In genomic region chr6:109458774-109459531, GRCh38 we compare ENCODE assay signal across 8 cellular contexts. TPM values are rescaled to one million over a fixed set of nuclear protein-coding genes. Genes with fewer than 3 reads are reported as not detected.
DNase-seq lines count a peak whose midpoint lies in the region; ATAC-seq and TF ChIP-seq lines count a peak whose summit lies in the region.

No MANE protein-coding gene starts in this region.

- H3K27ac Mint-ChIP-seq in activated B cell treated with CpG ODN at 0.5 μM for 24 hours = peak overlapping the region; percentile 83
- H3K27ac Mint-ChIP-seq in natural killer cell treated with Interleukin-12 subunit alpha and Interleukin-12 subunit beta and Interleukin-15 and Interleukin-18, amount 100 ng/mL, for 72 hours = peak overlapping the region in 1 of 2 donors; percentile 6

- H3K27me3 Mint-ChIP-seq in activated B cell treated with CpG ODN at 0.5 μM for 24 hours = no peaks in the 10 kb centered on the region
- H3K27me3 Mint-ChIP-seq in natural killer cell treated with Interleukin-12 subunit alpha and Interleukin-12 subunit beta and Interleukin-15 and Interleukin-18, amount 100 ng/mL, for 72 hours = peaks cover 0 to 4% of the 10 kb centered on the region in 2 donors

- no peak overlapping the region for H4K5ac ChIP-seq in mesendoderm (ENCODE audit: low read length)

- no CpG with 5 or more reads among the region's 5 CpGs for WGBS in mesendoderm (ENCODE audit: extremely low coverage, insufficient coverage, low lambda C conversion rate)

- H3K79me2 ChIP-seq in mesendoderm (ENCODE audit: control insufficient read depth, insufficient read depth, low read length) = no peaks in the 10 kb centered on the region

- peaks cover 63% of the 10 kb centered on the region for H3K4me1 Mint-ChIP-seq in activated B cell treated with CpG ODN at 0.5 μM for 24 hours
- peaks cover 26 to 36% of the 10 kb centered on the region in 2 donors for H3K4me1 Mint-ChIP-seq in natural killer cell treated with Interleukin-12 subunit alpha and Interleukin-12 subunit beta and Interleukin-15 and Interleukin-18, amount 100 ng/mL, for 72 hours (ENCODE audit: low read depth in 2 of 2)

- H2BK15ac ChIP-seq in mesendoderm (replicated peaks; ENCODE audit: low read depth) = no peak overlapping the region

- TF ChIP-seq CTCF in activated B cell treated with CpG ODN at 0.5 μM for 24 hours (IDR thresholded peaks at IDR 0.05) (no peak), right atrium auricular region (IDR thresholded peaks at IDR 0.05) (no peak), BE2C (IDR thresholded peaks at IDR 0.05; ENCODE audit: low read depth, low read length) (no peak)

- no peaks in the 10 kb centered on the region for H3K79me1 ChIP-seq in mesendoderm (ENCODE audit: low read length)

- H4K8ac ChIP-seq in mesendoderm (ENCODE audit: low read depth, low read length) = no peak overlapping the region

- intact Hi-C loops in activated B cell treated with CpG ODN at 0.5 μM for 24 hours (cut with micrococcal nuclease) = loop anchor here (1.0 to 10.0 kb wide), 5 partner anchors 9 to 1946 kb away; partner anchors contain the start of gene CDK19

- CTCF ChIA-PET in activated B cell treated with CpG ODN at 0.5 μM for 24 hours (lab: Charles Lee) = interaction anchor here (1.0 kb wide), 1 partner anchor 16 kb away, joined by 3 read pairs; no protein-coding TSS in a partner anchor

- POLR2A ChIA-PET in activated B cell treated with CpG ODN at 0.5 μM for 24 hours (lab: Charles Lee) = interaction anchor here (0.8 to 7.9 kb wide), 8 partner anchors 9 to 76 kb away, joined by 3 to 104 read pairs (median 4); partner anchors contain the start of genes CD164, PPIL6, SMPD2 and ZBTB24

- H3K27me3 ChIP-seq in right atrium auricular region (no peaks in the 10 kb centered on the region), BE2C (no peaks in the 10 kb centered on the region), mesendoderm (ENCODE audit: insufficient read depth, low read length, poor library complexity) (no peaks in the 10 kb centered on the region)

- H3K9me3 Mint-ChIP-seq in activated B cell treated with CpG ODN at 0.5 μM for 24 hours = no peaks in the 10 kb centered on the region
- no peaks in the 10 kb centered on the region for H3K9me3 Mint-ChIP-seq in natural killer cell treated with Interleukin-12 subunit alpha and Interleukin-12 subunit beta and Interleukin-15 and Interleukin-18, amount 100 ng/mL, for 72 hours

- H2BK5ac ChIP-seq in mesendoderm (ENCODE audit: low read length) = no peak overlapping the region

- H3K36me3 ChIP-seq in right atrium auricular region (peaks cover 15% of the 10 kb centered on the region), BE2C (peaks cover 18% of the 10 kb centered on the region), mesendoderm (ENCODE audit: control insufficient read depth, insufficient read depth, low read length) (peaks cover 3% of the 10 kb centered on the region)

- H3K27ac ChIP-seq in right atrium auricular region (no peak overlapping the region), mesendoderm (ENCODE audit: low read depth, low read length) (no peak overlapping the region)

- ATAC-seq in GM18502 (IDR thresholded peaks at IDR 0.05; ENCODE audit: poor library complexity, unreplicated experiment) (peak; percentile 34), HG03097 (IDR thresholded peaks at IDR 0.05; ENCODE audit: low FRiP score, unreplicated experiment) (peak; percentile 25), activated B cell treated with CpG ODN at 0.5 μM for 24 hours (ENCODE audit: low read depth) (peak; percentile 11)
- peak; percentile 64 to 77 for ATAC-seq in natural killer cell treated with Interleukin-12 subunit alpha and Interleukin-12 subunit beta and Interleukin-15 and Interleukin-18, amount 100 ng/mL, for 72 hours

- H3K4me1 ChIP-seq in right atrium auricular region (peaks cover 0 to 29% of the 10 kb centered on the region in 2 donors), BE2C (peaks cover under 1% of the 10 kb centered on the region; the same call in 1 of the 2 replicates), mesendoderm (ENCODE audit: control insufficient read depth, low read depth, low read length) (peaks cover 2% of the 10 kb centered on the region)

- H3K36me3 Mint-ChIP-seq in activated B cell treated with CpG ODN at 0.5 μM for 24 hours (ENCODE audit: low read depth) = peaks cover 32% of the 10 kb centered on the region
- H3K36me3 Mint-ChIP-seq in natural killer cell treated with Interleukin-12 subunit alpha and Interleukin-12 subunit beta and Interleukin-15 and Interleukin-18, amount 100 ng/mL, for 72 hours = peaks cover 7% of the 10 kb centered on the region

- no peak overlapping the region for H2AK5ac ChIP-seq in mesendoderm (ENCODE audit: low read length)

- no peak overlapping the region for H3K9ac ChIP-seq in mesendoderm (ENCODE audit: low read length)

- H3K4me3 ChIP-seq in right atrium auricular region (no peak overlapping the region), BE2C (ENCODE audit: low read depth, low read length) (no peak overlapping the region), mesendoderm (ENCODE audit: low read length) (no peak overlapping the region)

- H3K18ac ChIP-seq in mesendoderm (ENCODE audit: low read length) = no peak overlapping the region

- peak overlapping the region; percentile 9 for H3K4me3 Mint-ChIP-seq in activated B cell treated with CpG ODN at 0.5 μM for 24 hours
- peak overlapping the region; percentile 2 for H3K4me3 Mint-ChIP-seq in natural killer cell treated with Interleukin-12 subunit alpha and Interleukin-12 subunit beta and Interleukin-15 and Interleukin-18, amount 100 ng/mL, for 72 hours

- H2BK120ac ChIP-seq in mesendoderm (ENCODE audit: low read depth, low read length) = no peak overlapping the region

- no peak overlapping the region for H3K23ac ChIP-seq in mesendoderm (ENCODE audit: low read length)

- DNase-seq in activated B cell treated with CpG ODN at 0.5 μM for 24 hours (no peak), right atrium auricular region (ENCODE audit: low spot score) (no peak), BE2C (no peak), mesendoderm (no peak), iPS-NIHi7 (ENCODE audit: extremely low spot score) (no peak)
- DNase-seq in natural killer cell treated with Interleukin-12 subunit alpha and Interleukin-12 subunit beta and Interleukin-15 and Interleukin-18, amount 100 ng/mL, for 72 hours (ENCODE audit: low spot score) = no peak

- H3K4me2 ChIP-seq in mesendoderm (ENCODE audit: low read length) = no peak overlapping the region

- H3K56ac ChIP-seq in mesendoderm (ENCODE audit: low read length) = no peak overlapping the region

- no peaks in the 10 kb centered on the region for H3K9me3 ChIP-seq in right atrium auricular region
- H3K9me3 ChIP-seq in BE2C = no peaks in the 10 kb centered on the region

- H3K4ac ChIP-seq in mesendoderm (ENCODE audit: low read depth, low read length) = no peak overlapping the region

RNA-seq across cellular contexts. Expression of gene MICAL1, which starts 3.4 kb away (rescaled TPM):
- total RNA-seq in activated B cell treated with CpG ODN at 0.5 μM for 24 hours (104 and 120 TPM in 2 replicates), right atrium auricular region (10 to 100 TPM in 1 of 2 donors, 1 to 10 TPM in 1; 4.5 to 11.6 TPM)
- total RNA-seq in natural killer cell treated with Interleukin-12 subunit alpha and Interleukin-12 subunit beta and Interleukin-15 and Interleukin-18, amount 100 ng/mL, for 72 hours = 10 to 100 TPM; 18.9 to 29.0 TPM
- 80.8 TPM for polyA plus RNA-seq in BE2C (2012; ENCODE audit: insufficient read depth, insufficient read length, low read depth)
- polyA plus RNA-seq in mesendoderm (2013, experiment 1 of 2) = 17.0 TPM
- 18.8 TPM for polyA plus RNA-seq in mesendoderm (2013, experiment 2 of 2)

RNA-seq across cellular contexts. Expression of gene SMPD2, which starts 18.4 kb away (rescaled TPM):
- total RNA-seq in activated B cell treated with CpG ODN at 0.5 μM for 24 hours = 24.9 and 28.2 TPM in 2 replicates
- 10 to 100 TPM; 10.3 to 11.4 TPM for total RNA-seq in natural killer cell treated with Interleukin-12 subunit alpha and Interleukin-12 subunit beta and Interleukin-15 and Interleukin-18, amount 100 ng/mL, for 72 hours
- 1 to 10 TPM; 5.5 TPM for total RNA-seq in right atrium auricular region
- polyA plus RNA-seq in BE2C (2012; ENCODE audit: insufficient read depth, insufficient read length, low read depth) = 18.5 TPM
- polyA plus RNA-seq in mesendoderm (2013, experiment 1 of 2) = 5.7 TPM
- 5.5 TPM for polyA plus RNA-seq in mesendoderm (2013, experiment 2 of 2)

RNA-seq across cellular contexts. Expression of gene PPIL6, which starts 18.5 kb away (rescaled TPM):
- 0.73 and 0.91 TPM in 2 replicates for total RNA-seq in activated B cell treated with CpG ODN at 0.5 μM for 24 hours
- total RNA-seq in natural killer cell treated with Interleukin-12 subunit alpha and Interleukin-12 subunit beta and Interleukin-15 and Interleukin-18, amount 100 ng/mL, for 72 hours = not detected
- total RNA-seq in right atrium auricular region = 1 to 10 TPM; 6.9 to 9.1 TPM
- polyA plus RNA-seq in BE2C (2012; ENCODE audit: insufficient read depth, insufficient read length, low read depth) = 0.48 TPM
- 0.29 TPM for polyA plus RNA-seq in mesendoderm (2013, experiment 1 of 2)
- 0.29 TPM for polyA plus RNA-seq in mesendoderm (2013, experiment 2 of 2)

RNA-seq across cellular contexts. Expression of gene ZBTB24, which starts 24.1 kb away (rescaled TPM):
- total RNA-seq in activated B cell treated with CpG ODN at 0.5 μM for 24 hours (22.8 and 25.4 TPM in 2 replicates), right atrium auricular region (1 to 10 TPM; 3.7 to 4.5 TPM)
- total RNA-seq in natural killer cell treated with Interleukin-12 subunit alpha and Interleukin-12 subunit beta and Interleukin-15 and Interleukin-18, amount 100 ng/mL, for 72 hours = 1 to 10 TPM; 9.8 to 9.9 TPM
- 5.6 TPM for polyA plus RNA-seq in BE2C (2012; ENCODE audit: insufficient read depth, insufficient read length, low read depth)
- 12.4 TPM for polyA plus RNA-seq in mesendoderm (2013, experiment 1 of 2)
- 12.1 TPM for polyA plus RNA-seq in mesendoderm (2013, experiment 2 of 2)

Comparison
In these comparisons a context has a peak if more than half of its experiments do, and no peak if none do; other contexts are left out.
1. ATAC-seq: peak in every context shown above with its lines; median percentile 70 in natural killer cell treated with Interleukin-12 subunit alpha and Interleukin-12 subunit beta and Interleukin-15 and Interleukin-18, amount 100 ng/mL, for 72 hours; 34 in GM18502; 25 in HG03097; 11 in activated B cell treated with CpG ODN at 0.5 μM for 24 hours.